ENCODE assay signal across 16 cellular contexts in the genomic region with DNA sequence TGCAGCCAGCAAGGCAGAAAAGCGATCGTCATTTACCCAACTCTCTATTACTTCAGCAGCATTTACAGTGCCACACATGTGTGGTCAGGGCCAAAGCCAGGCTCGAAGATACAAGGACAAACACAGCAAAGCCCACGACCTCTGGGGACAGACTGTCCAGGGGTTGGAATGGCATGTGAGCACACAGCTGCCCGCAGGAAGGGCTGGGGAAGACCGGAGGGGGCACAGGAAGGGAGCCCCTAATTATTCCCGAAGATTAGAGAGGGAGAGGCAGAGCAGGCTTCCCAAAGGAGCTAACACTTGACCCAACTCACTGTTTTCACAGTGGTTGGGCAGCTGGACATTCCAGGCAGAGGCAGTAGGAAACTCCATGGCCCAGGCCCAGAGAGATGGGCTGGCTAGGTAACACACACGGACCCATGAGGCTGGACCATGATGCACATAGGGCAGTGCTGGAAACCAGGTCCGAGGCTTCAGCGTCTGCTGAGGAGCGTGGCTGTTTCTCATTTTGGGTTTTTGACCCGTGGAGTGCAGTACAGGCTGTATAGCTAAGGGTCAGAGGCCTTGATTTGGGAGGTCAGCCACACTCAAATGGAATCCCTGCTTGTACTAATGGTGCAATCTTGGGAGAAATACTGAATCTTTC.
DNase-seq lines count a peak whose midpoint lies in the region; ATAC-seq, FAIRE-seq and TF ChIP-seq lines count a peak whose summit lies in the region.
"Had no signal": no experiment of that assay in that cellular context is flagged by ENCODE, and none has a peak within 500 bp of the region (broad histone marks: within the 10 kb centered on the region; RNA-seq: fewer than 3 reads in every experiment).

No MANE protein-coding gene starts in this region.

- H3K4me1 ChIP-seq in HepG2 (ENCODE audit: insufficient read depth, low read length), result peaks cover 46% of the 10 kb centered on the region
- no peaks in the 10 kb centered on the region for H3K4me1 ChIP-seq in right lobe of liver
- peaks cover 0 to 4% of the 10 kb centered on the region in 2 donors for H3K4me1 ChIP-seq in left lung
- H3K4me1 ChIP-seq in hepatocyte (ENCODE audit: insufficient read depth), result no peaks in the 10 kb centered on the region

- H3K9ac ChIP-seq in HepG2 (ENCODE audit: insufficient read depth, low read depth, low read length), result no peak overlapping the region

- no peaks in the 10 kb centered on the region for H3K27me3 ChIP-seq in HepG2 (ENCODE audit: control insufficient read depth in 1 of 2, insufficient read depth in 2 of 2, low read length in 2 of 2)
- no peaks in the 10 kb centered on the region for H3K27me3 ChIP-seq in right lobe of liver
- no peaks in the 10 kb centered on the region for H3K27me3 ChIP-seq in left lung
- peaks cover 7% of the 10 kb centered on the region for H3K27me3 ChIP-seq in hepatocyte
- H3K27me3 ChIP-seq: esophagus muscularis mucosa, tibial nerve had no signal

- BruUV-seq in HepG2 (replicated peaks; lab: Mats Ljungman, UMichigan), result no TSS peak

- H3K27me3 Mint-ChIP-seq in activated CD8-positive, alpha-beta T cell treated with anti-CD3 and anti-CD28 coated beads, Interleukin-2, amount 10 ng/mL, durations not matched to agents 7 days and 5 days (ENCODE audit: low read depth), result no peaks in the 10 kb centered on the region
- no peaks in the 10 kb centered on the region for H3K27me3 Mint-ChIP-seq in naive thymus-derived CD8-positive, alpha-beta T cell
- H3K27me3 Mint-ChIP-seq: stimulated activated naive CD8-positive, alpha-beta T cell treated with anti-CD3 and anti-CD28 coated beads, Interleukin-15, amount 100 ng/mL, for 72 hours had no signal

- H3K9me3 ChIP-seq in HepG2 (ENCODE audit: low read length) (no peaks in the 10 kb centered on the region), right lobe of liver (no peaks in the 10 kb centered on the region), left lung (no peaks in the 10 kb centered on the region), hepatocyte (ENCODE audit: low read depth) (no peaks in the 10 kb centered on the region)
- H3K9me3 ChIP-seq: esophagus muscularis mucosa, tibial nerve had no signal

- intact Hi-C loops in HepG2 (cut with micrococcal nuclease; ENCODE audit: unreplicated experiment) (no loop called here), right lobe of liver (cut with DNase I) (loop anchor here in 1 of 2 donors (10.0 kb wide), 2 partner anchors 48 to 178 kb away; a partner anchor contains a TSS), left lung (cut with DNase I) (no loop called here)

- in situ Hi-C loops in HepG2 (cut with HindIII; ENCODE audit: extremely low pct_ligation_motif_present, low pct_unique_long_range_greater_than_20kb), result no loop called here

- H3K36me3 ChIP-seq in HepG2 (replicated peaks in 1 of 2; ENCODE audit: control insufficient read depth in 1 of 2, insufficient read depth in 2 of 2, low read length in 2 of 2), result no peaks in the 10 kb centered on the region
- no peaks in the 10 kb centered on the region for H3K36me3 ChIP-seq in right lobe of liver
- no peaks in the 10 kb centered on the region for H3K36me3 ChIP-seq in left lung
- no peaks in the 10 kb centered on the region for H3K36me3 ChIP-seq in hepatocyte (replicated peaks; ENCODE audit: insufficient read depth, low read depth)
- H3K36me3 ChIP-seq: esophagus muscularis mucosa, tibial nerve had no signal

- no peak for FAIRE-seq in HepG2 (lab: Jason Lieb, UNC)

- TF ChIP-seq POLR2A in HepG2 (IDR thresholded peaks at IDR 0.05; ENCODE audit: insufficient read depth in 1 of 2, low read depth in 2 of 2, low read length in 2 of 2) (no peak), right lobe of liver (IDR thresholded peaks at IDR 0.05) (no peak)

- TF ChIP-seq RAD21 in HepG2 (CRISPR knock-in tag; IDR thresholded peaks at IDR 0.05), result no peak

- DNase-seq in HepG2 (ENCODE audit: low spot score) (no peak), right lobe of liver (no peak), kidney tubule cell (ENCODE audit: low spot score) (no peak), left lung (no peak), hepatocyte (ENCODE audit: low spot score) (no peak)
- no peak for DNase-seq in activated CD8-positive, alpha-beta T cell treated with anti-CD3 and anti-CD28 coated beads, Interleukin-2, amount 10 ng/mL, durations not matched to agents 7 days and 5 days
- DNase-seq in naive thymus-derived CD8-positive, alpha-beta T cell, result no peak
- DNase-seq: cerebellar nuclear complex, H9, KBM-7, NCI-H774, SHP77 had no signal

- no peak overlapping the region for H3K4me3 ChIP-seq in HepG2 (replicated peaks in 1 of 3; ENCODE audit: insufficient read depth in 1 of 3, low read depth in 2 of 3, low read length in 3 of 3)
- H3K4me3 ChIP-seq in right lobe of liver, result no peak overlapping the region
- H3K4me3 ChIP-seq in left lung, result no peak overlapping the region
- H3K4me3 ChIP-seq in hepatocyte, result no peak overlapping the region
- H3K4me3 ChIP-seq: esophagus muscularis mucosa, tibial nerve had no signal

- H3K4me2 ChIP-seq in HepG2 (ENCODE audit: low read depth, low read length) (peak overlapping the region; percentile 36), hepatocyte (no peak overlapping the region)

- no peaks in the 10 kb centered on the region for H3K9me3 Mint-ChIP-seq in activated CD8-positive, alpha-beta T cell treated with anti-CD3 and anti-CD28 coated beads, Interleukin-2, amount 10 ng/mL, durations not matched to agents 7 days and 5 days (ENCODE audit: insufficient read depth)
- no peaks in the 10 kb centered on the region for H3K9me3 Mint-ChIP-seq in naive thymus-derived CD8-positive, alpha-beta T cell
- H3K9me3 Mint-ChIP-seq: H9, memory B cell had no signal

- TF ChIP-seq CTCF in HepG2 (CRISPR knock-in tag; IDR thresholded peaks at IDR 0.05), result no peak
- TF ChIP-seq CTCF in right lobe of liver (IDR thresholded peaks at IDR 0.05), result no peak
- TF ChIP-seq CTCF in left lung (IDR thresholded peaks at IDR 0.05), result no peak
- no peak for TF ChIP-seq CTCF in hepatocyte (IDR thresholded peaks at IDR 0.05; ENCODE audit: poor library complexity)

- TF ChIP-seq EP300 in HepG2 (IDR thresholded peaks at IDR 0.05; ENCODE audit: low read depth in 2 of 2, low read length in 2 of 2) (no peak), HepG2 (CRISPR knock-in tag; IDR thresholded peaks at IDR 0.05; ENCODE audit: borderline replicate concordance) (no peak)

- H4K20me1 ChIP-seq in HepG2 (ENCODE audit: insufficient read depth, low read length) (no peaks in the 10 kb centered on the region), hepatocyte (ENCODE audit: insufficient read depth, poor library complexity, severe bottlenecking) (no peaks in the 10 kb centered on the region)

- H2AFZ ChIP-seq in HepG2 (ENCODE audit: low read length) (no peak overlapping the region), hepatocyte (no peak overlapping the region)

- ATAC-seq in HepG2 (peak; percentile 73), right lobe of liver (no peak), left lung (no peak)
- ATAC-seq in activated CD8-positive, alpha-beta T cell treated with anti-CD3 and anti-CD28 coated beads, Interleukin-2, amount 10 ng/mL, durations not matched to agents 7 days and 5 days, result no peak
- no peak for ATAC-seq in naive thymus-derived CD8-positive, alpha-beta T cell

- no peaks in the 10 kb centered on the region for H3K9me2 ChIP-seq in hepatocyte (replicated peaks; ENCODE audit: insufficient read depth)

- H3K27ac ChIP-seq in HepG2 (ENCODE audit: extremely low read length, insufficient read depth, low read length) (no peak overlapping the region), right lobe of liver (no peak overlapping the region), left lung (no peak overlapping the region), hepatocyte (no peak overlapping the region)
- H3K27ac ChIP-seq: esophagus muscularis mucosa, tibial nerve had no signal

- POLR2A ChIA-PET in HepG2 (lab: Yijun Ruan, JAX), result no interaction called here
- POLR2A ChIA-PET in activated CD8-positive, alpha-beta T cell treated with anti-CD3 and anti-CD28 coated beads, Interleukin-2, amount 10 ng/mL, durations not matched to agents 7 days and 5 days (lab: Charles Lee), result interaction anchor here (1.0 to 1.6 kb wide), 5 partner anchors 8 to 178 kb away, joined by 3 to 10 read pairs (median 7); no protein-coding TSS in a partner anchor
- POLR2A ChIA-PET in naive thymus-derived CD8-positive, alpha-beta T cell (lab: Charles Lee), result interaction anchor here (1.1 to 8.7 kb wide), 7 partner anchors 9 to 418 kb away, joined by 3 to 102 read pairs (median 10); a partner anchor contains a TSS

- 56% methylated on average over 12 of the region's 12 CpGs for WGBS in HepG2 (ENCODE audit: low lambda C conversion rate)
- WGBS in right lobe of liver (ENCODE audit: insufficient coverage, low coverage, low lambda C conversion rate, missing lambda C conversion rate), result 38% methylated on average over 4 of the region's 12 CpGs
- WGBS in hepatocyte (ENCODE audit: low lambda C conversion rate, missing lambda C conversion rate), result 76% methylated on average over 12 of the region's 12 CpGs

- H3K27ac Mint-ChIP-seq in activated CD8-positive, alpha-beta T cell treated with anti-CD3 and anti-CD28 coated beads, Interleukin-2, amount 10 ng/mL, durations not matched to agents 7 days and 5 days, result peak overlapping the region; percentile 93
- H3K27ac Mint-ChIP-seq in naive thymus-derived CD8-positive, alpha-beta T cell, result peak overlapping the region; percentile 89 to 99 (median 96)
- H3K27ac Mint-ChIP-seq: H9, memory B cell had no signal

- H3K79me2 ChIP-seq in HepG2 (ENCODE audit: insufficient read depth, low read length) (no peaks in the 10 kb centered on the region), hepatocyte (no peaks in the 10 kb centered on the region)

- CTCF ChIA-PET in HepG2 (lab: Yijun Ruan, JAX; ENCODE audit: low intra/inter-chr PET ratio, low total read pairs), result no interaction called here
- CTCF ChIA-PET in activated CD8-positive, alpha-beta T cell treated with anti-CD3 and anti-CD28 coated beads, Interleukin-2, amount 10 ng/mL, durations not matched to agents 7 days and 5 days (lab: Charles Lee), result interaction anchor here (1.2 to 1.5 kb wide), 2 partner anchors 11 to 96 kb away, joined by 3 to 5 read pairs; no protein-coding TSS in a partner anchor

- H3K4me1 Mint-ChIP-seq in activated CD8-positive, alpha-beta T cell treated with anti-CD3 and anti-CD28 coated beads, Interleukin-2, amount 10 ng/mL, durations not matched to agents 7 days and 5 days (ENCODE audit: low read depth), result peaks cover 77% of the 10 kb centered on the region
- peaks cover 54 to 95% (median 92%) of the 10 kb centered on the region in 4 donors for H3K4me1 Mint-ChIP-seq in naive thymus-derived CD8-positive, alpha-beta T cell

- H3K36me3 Mint-ChIP-seq in activated CD8-positive, alpha-beta T cell treated with anti-CD3 and anti-CD28 coated beads, Interleukin-2, amount 10 ng/mL, durations not matched to agents 7 days and 5 days (ENCODE audit: low read depth), result peaks cover 18% of the 10 kb centered on the region
- no peaks in the 10 kb centered on the region for H3K36me3 Mint-ChIP-seq in naive thymus-derived CD8-positive, alpha-beta T cell
- H3K36me3 Mint-ChIP-seq: memory B cell had no signal

- no peak overlapping the region for H3K4me3 Mint-ChIP-seq in activated CD8-positive, alpha-beta T cell treated with anti-CD3 and anti-CD28 coated beads, Interleukin-2, amount 10 ng/mL, durations not matched to agents 7 days and 5 days
- peak overlapping the region in 6 of 10 donors; percentile 7 to 83 (median 74) for H3K4me3 Mint-ChIP-seq in naive thymus-derived CD8-positive, alpha-beta T cell
- H3K4me3 Mint-ChIP-seq: H9, memory B cell had no signal

TF ChIP-seq in HepG2, 621 proteins besides CTCF, POLR2A, EP300 and RAD21 (continues in another document):
- no peak for TF ChIP-seq ZNF546 (CRISPR knock-in tag; conservative IDR thresholded peaks at IDR 0.05)
